ENCODE assay signal across 9 cellular contexts in genomic region chr14:23319746-23320583, GRCh38. TPM values are rescaled to one million over a fixed set of nuclear protein-coding genes. Genes with fewer than 3 reads are reported as not detected.
DNase-seq lines count a peak whose midpoint lies in the region; ATAC-seq, FAIRE-seq and TF ChIP-seq lines count a peak whose summit lies in the region.
"Had no signal": no experiment of that assay in that cellular context is flagged by ENCODE, and none has a peak within 500 bp of the region (broad histone marks: within the 10 kb centered on the region; RNA-seq: fewer than 3 reads in every experiment).

No MANE protein-coding gene starts in this region.

- peak overlapping the region; percentile 93 for H3K4me2 ChIP-seq in HepG2 (ENCODE audit: low read depth, low read length)

- TF ChIP-seq CTCF in HepG2 (CRISPR knock-in tag; IDR thresholded peaks at IDR 0.05) (no peak), thoracic aorta (IDR thresholded peaks at IDR 0.05) (no peak)

- H3K9me3 ChIP-seq in adipocyte (ENCODE audit: control insufficient read depth, low read length) (no peaks in the 10 kb centered on the region), HepG2 (ENCODE audit: low read length) (no peaks in the 10 kb centered on the region), thoracic aorta (no peaks in the 10 kb centered on the region)

- peaks cover 10% of the 10 kb centered on the region; the same call in 1 of the 2 replicates for H4K20me1 ChIP-seq in HepG2 (ENCODE audit: insufficient read depth, low read length)

- H3K27ac Mint-ChIP-seq in activated CD4-positive, alpha-beta T cell treated with anti-CD3 and anti-CD28 coated beads, Interleukin-2, amount 10 ng/mL, durations not matched to agents 7 days and 5 days, result peak overlapping the region; percentile 98

- CTCF ChIA-PET in activated CD4-positive, alpha-beta T cell treated with anti-CD3 and anti-CD28 coated beads, Interleukin-2, amount 10 ng/mL, durations not matched to agents 7 days and 5 days (lab: Charles Lee), result interaction anchor here (0.5 to 4.5 kb wide), 11 partner anchors 9 to 334 kb away, joined by 3 to 59 read pairs (median 4); partner anchors contain the start of genes BCL2L2, CDH24 and PPP1R3E
- CTCF ChIA-PET in HepG2 (lab: Yijun Ruan, JAX; ENCODE audit: low intra/inter-chr PET ratio, low total read pairs), result no interaction called here

- no peak for FAIRE-seq in HepG2 (lab: Jason Lieb, UNC)
- FAIRE-seq: D721Med had no signal

- no peak overlapping the region for H2AFZ ChIP-seq in HepG2 (ENCODE audit: low read length)

- 98% methylated on average over 17 of the region's 17 CpGs for WGBS in HepG2 (ENCODE audit: low lambda C conversion rate)

- POLR2A ChIA-PET in activated CD4-positive, alpha-beta T cell treated with anti-CD3 and anti-CD28 coated beads, Interleukin-2, amount 10 ng/mL, durations not matched to agents 7 days and 5 days (lab: Charles Lee), result interaction anchor here (0.6 to 1.3 kb wide), 4 partner anchors 9 to 499 kb away, joined by 3 to 8 read pairs (median 3); partner anchors contain the start of gene PPP1R3E
- POLR2A ChIA-PET in HepG2 (lab: Yijun Ruan, JAX), result interaction anchor here (0.8 to 13.2 kb wide), 36 partner anchors 10 to 988 kb away, joined by 3 to 1053 read pairs (median 13); partner anchors contain the start of genes ACIN1, AJUBA, AP1G2 and BCL2L2

- H3K4me3 ChIP-seq in adipocyte (ENCODE audit: low read length), result peak overlapping the region; percentile 66
- H3K4me3 ChIP-seq in HepG2 (replicated peaks in 1 of 3; ENCODE audit: insufficient read depth in 1 of 3, low read depth in 2 of 3, low read length in 3 of 3), result peak overlapping the region; percentile 22 to 70 (median 46)
- H3K4me3 ChIP-seq in thoracic aorta, result peak overlapping the region; percentile 69

- TF ChIP-seq RAD21 in HepG2 (CRISPR knock-in tag; IDR thresholded peaks at IDR 0.05), result no peak

- H3K36me3 ChIP-seq in adipocyte (ENCODE audit: control insufficient read depth, insufficient read depth, low read length, severe bottlenecking) (peaks cover 44% of the 10 kb centered on the region), HepG2 (replicated peaks in 1 of 2; ENCODE audit: control insufficient read depth in 1 of 2, insufficient read depth in 2 of 2, low read length in 2 of 2) (peaks cover 17 to 32% of the 10 kb centered on the region in 2 experiments), thoracic aorta (peaks cover 17% of the 10 kb centered on the region)

- H3K27me3 ChIP-seq in adipocyte (replicated peaks; ENCODE audit: control insufficient read depth, insufficient read depth, low read length), result no peaks in the 10 kb centered on the region
- H3K27me3 ChIP-seq in HepG2 (ENCODE audit: control insufficient read depth in 1 of 2, insufficient read depth in 2 of 2, low read length in 2 of 2), result peaks cover 0 to 6% of the 10 kb centered on the region in 2 experiments; a peak in 2 of 5 replicates
- H3K27me3 ChIP-seq in thoracic aorta (replicated peaks; ENCODE audit: insufficient read depth), result no peaks in the 10 kb centered on the region

- no peak for DNase-seq in activated CD4-positive, alpha-beta T cell treated with anti-CD3 and anti-CD28 coated beads, Interleukin-2, amount 10 ng/mL, durations not matched to agents 7 days and 5 days
- no peak for DNase-seq in activated CD4-positive, alpha-beta T cell treated with anti-CD3 and anti-CD28 coated beads for 4 hours
- DNase-seq in adipocyte (ENCODE audit: low read depth), result no peak
- DNase-seq in HepG2 (ENCODE audit: low spot score), result no peak
- no peak for DNase-seq in thoracic aorta (ENCODE audit: low spot score)
- no peak for DNase-seq in inferior parietal cortex (ENCODE audit: extremely low spot score)
- no peak for DNase-seq in NCI-H510A treated with DMSO at 0.1 percent for 48 hours (lab: John Stamatoyannopoulos, UW)

- ATAC-seq in HepG2 (no peak), thoracic aorta (ENCODE audit: insufficient number of reproducible peaks, low FRiP score, low read depth) (no peak), HG02884 (IDR thresholded peaks at IDR 0.05; ENCODE audit: unreplicated experiment) (no peak)

- H3K4me1 ChIP-seq in adipocyte (ENCODE audit: control insufficient read depth, insufficient read depth, low read length), result peaks cover 26% of the 10 kb centered on the region
- peaks cover 36% of the 10 kb centered on the region for H3K4me1 ChIP-seq in HepG2 (ENCODE audit: insufficient read depth, low read length)
- H3K4me1 ChIP-seq in thoracic aorta (ENCODE audit: control insufficient read depth in 1 of 2, low read depth in 2 of 2), result peaks cover 8 to 18% of the 10 kb centered on the region in 2 donors

- H3K9ac ChIP-seq in adipocyte (ENCODE audit: low read length), result peak overlapping the region; percentile 67
- peak overlapping the region; percentile 76 for H3K9ac ChIP-seq in HepG2 (ENCODE audit: insufficient read depth, low read depth, low read length)

- H3K4me3 Mint-ChIP-seq in activated CD4-positive, alpha-beta T cell treated with anti-CD3 and anti-CD28 coated beads, Interleukin-2, amount 10 ng/mL, durations not matched to agents 7 days and 5 days, result peak overlapping the region; percentile 82

- H3K36me3 Mint-ChIP-seq in activated CD4-positive, alpha-beta T cell treated with anti-CD3 and anti-CD28 coated beads, Interleukin-2, amount 10 ng/mL, durations not matched to agents 7 days and 5 days (ENCODE audit: low read depth), result peaks cover 29% of the 10 kb centered on the region

- H3K27me3 Mint-ChIP-seq in activated CD4-positive, alpha-beta T cell treated with anti-CD3 and anti-CD28 coated beads, Interleukin-2, amount 10 ng/mL, durations not matched to agents 7 days and 5 days, result no peaks in the 10 kb centered on the region

- peaks cover 4% of the 10 kb centered on the region for H3K9me3 Mint-ChIP-seq in activated CD4-positive, alpha-beta T cell treated with anti-CD3 and anti-CD28 coated beads, Interleukin-2, amount 10 ng/mL, durations not matched to agents 7 days and 5 days

- TF ChIP-seq EP300 in HepG2 (IDR thresholded peaks at IDR 0.05; ENCODE audit: low read depth in 2 of 2, low read length in 2 of 2) (no peak; a peak in 1 of 4 replicates), HepG2 (CRISPR knock-in tag; IDR thresholded peaks at IDR 0.05; ENCODE audit: borderline replicate concordance) (no peak)

- no peak for TF ChIP-seq POLR2A in HepG2 (IDR thresholded peaks at IDR 0.05; ENCODE audit: insufficient read depth in 1 of 2, low read depth in 2 of 2, low read length in 2 of 2)

- peaks cover 23% of the 10 kb centered on the region for H3K79me2 ChIP-seq in HepG2 (ENCODE audit: insufficient read depth, low read length)

- H3K4me1 Mint-ChIP-seq in activated CD4-positive, alpha-beta T cell treated with anti-CD3 and anti-CD28 coated beads, Interleukin-2, amount 10 ng/mL, durations not matched to agents 7 days and 5 days, result peaks cover 34% of the 10 kb centered on the region

- intact Hi-C loops in HepG2 (cut with micrococcal nuclease; ENCODE audit: unreplicated experiment), result no loop called here

- H3K27ac ChIP-seq in HepG2 (ENCODE audit: extremely low read length, insufficient read depth, low read length) (peak overlapping the region; percentile 89), thoracic aorta (peak overlapping the region; percentile 93 to 96)

- TSS peak; percentile 93 for BruUV-seq in HepG2 (replicated peaks; lab: Mats Ljungman, UMichigan)

- in situ Hi-C loops in HepG2 (cut with HindIII; ENCODE audit: extremely low pct_ligation_motif_present, low pct_unique_long_range_greater_than_20kb), result loop anchor here (5.0 to 25.0 kb wide), 2 partner anchors 237 to 817 kb away; partner anchors contain the start of genes EMC9, FITM1, PSME1 and PSME2

RNA-seq across cellular contexts. Expression of gene PABPN1, which starts 1.3 kb away (rescaled TPM):
- 100 to 1,000 TPM; 203 to 208 TPM for total RNA-seq in activated CD4-positive, alpha-beta T cell treated with anti-CD3 and anti-CD28 coated beads, Interleukin-2, amount 10 ng/mL, durations not matched to agents 7 days and 5 days
- total RNA-seq in HepG2 (2016; rRNA removed; fragmentation: Illumina TruSeq; extraction: Trizol) (173 and 233 TPM in 2 replicates), thoracic aorta (10 to 100 TPM; 44.8 to 54.9 TPM)
- total RNA-seq in HepG2 (2016; cell fraction: cytosol; rRNA removed; fragmentation: Illumina TruSeq; extraction: Trizol; ENCODE audit: low read depth), result 164 and 170 TPM in 2 replicates
- 151 and 261 TPM in 2 replicates for total RNA-seq in HepG2 (2016; cell fraction: insoluble cytoplasmic fraction; rRNA removed; fragmentation: Illumina TruSeq; extraction: Trizol)
- 240 and 258 TPM in 2 replicates for total RNA-seq in HepG2 (2016; cell fraction: membrane; rRNA removed; fragmentation: Illumina TruSeq; extraction: Trizol)
- total RNA-seq in HepG2 (2016; cell fraction: nucleus; rRNA removed; fragmentation: Illumina TruSeq; extraction: Trizol), result 233 and 257 TPM in 2 replicates
- polyA plus RNA-seq in HepG2 (2011; rRNA removed), result 524 and 560 TPM in 2 replicates
- 223 and 254 TPM in 2 replicates for polyA plus RNA-seq in HepG2 (2011; cell fraction: cytosol; rRNA removed)
- 1,653 and 1,890 TPM in 2 replicates for polyA plus RNA-seq in HepG2 (2011; cell fraction: nucleus; rRNA removed)
- 250 and 273 TPM in 2 replicates for polyA plus RNA-seq in HepG2 (2012)
- 203 and 217 TPM in 2 replicates for polyA plus RNA-seq in HepG2 (2016; cell fraction: cytosol; fragmentation: Illumina TruSeq; extraction: Trizol; ENCODE audit: low read depth)
- 267 and 292 TPM in 2 replicates for polyA plus RNA-seq in HepG2 (2016; cell fraction: insoluble cytoplasmic fraction; fragmentation: Illumina TruSeq; extraction: Trizol; ENCODE audit: low read depth)
- polyA plus RNA-seq in HepG2 (2016; cell fraction: membrane; fragmentation: Illumina TruSeq; extraction: Trizol; ENCODE audit: low read depth), result 282 and 307 TPM in 2 replicates
- polyA plus RNA-seq in HepG2 (2016; cell fraction: nucleus; fragmentation: Illumina TruSeq; extraction: Trizol; ENCODE audit: insufficient read depth, low read depth), result 742 and 751 TPM in 2 replicates
- 87.7 and 98.1 TPM in 2 replicates for polyA minus RNA-seq in HepG2 (2011; rRNA and poly(A)+ RNA removed; ENCODE audit: low replicate concordance)
- polyA minus RNA-seq in HepG2 (2011; cell fraction: cytosol; rRNA and poly(A)+ RNA removed), result 48.4 and 51.4 TPM in 2 replicates
- 305 and 331 TPM in 2 replicates for polyA minus RNA-seq in HepG2 (2011; cell fraction: nucleus; rRNA and poly(A)+ RNA removed)

RNA-seq across cellular contexts. Expression of gene BCL2L2, which starts 13.3 kb away (rescaled TPM):
- 1 to 10 TPM; 1.7 to 3.2 TPM for total RNA-seq in activated CD4-positive, alpha-beta T cell treated with anti-CD3 and anti-CD28 coated beads, Interleukin-2, amount 10 ng/mL, durations not matched to agents 7 days and 5 days
- total RNA-seq in HepG2 (2016; rRNA removed; fragmentation: Illumina TruSeq; extraction: Trizol), result 26.6 and 28.1 TPM in 2 replicates
- total RNA-seq in HepG2 (2016; cell fraction: cytosol; rRNA removed; fragmentation: Illumina TruSeq; extraction: Trizol; ENCODE audit: low read depth), result 5.8 and 7.1 TPM in 2 replicates
- total RNA-seq in HepG2 (2016; cell fraction: insoluble cytoplasmic fraction; rRNA removed; fragmentation: Illumina TruSeq; extraction: Trizol), result 23.5 and 29.8 TPM in 2 replicates
- total RNA-seq in HepG2 (2016; cell fraction: membrane; rRNA removed; fragmentation: Illumina TruSeq; extraction: Trizol), result 24.4 and 25.0 TPM in 2 replicates
- 38.0 and 39.0 TPM in 2 replicates for total RNA-seq in HepG2 (2016; cell fraction: nucleus; rRNA removed; fragmentation: Illumina TruSeq; extraction: Trizol)
- 49.8 and 58.5 TPM in 2 replicates for polyA plus RNA-seq in HepG2 (2011; rRNA removed)
- polyA plus RNA-seq in HepG2 (2011; cell fraction: cytosol; rRNA removed), result 47.5 and 52.5 TPM in 2 replicates
- 125 and 134 TPM in 2 replicates for polyA plus RNA-seq in HepG2 (2011; cell fraction: nucleus; rRNA removed)
- polyA plus RNA-seq in HepG2 (2012), result 58.4 and 61.4 TPM in 2 replicates
- polyA plus RNA-seq in HepG2 (2016; cell fraction: cytosol; fragmentation: Illumina TruSeq; extraction: Trizol; ENCODE audit: low read depth), result 5.0 and 5.6 TPM in 2 replicates
- 24.9 and 26.1 TPM in 2 replicates for polyA plus RNA-seq in HepG2 (2016; cell fraction: insoluble cytoplasmic fraction; fragmentation: Illumina TruSeq; extraction: Trizol; ENCODE audit: low read depth)
- polyA plus RNA-seq in HepG2 (2016; cell fraction: membrane; fragmentation: Illumina TruSeq; extraction: Trizol; ENCODE audit: low read depth), result 16.9 and 17.1 TPM in 2 replicates
- polyA plus RNA-seq in HepG2 (2016; cell fraction: nucleus; fragmentation: Illumina TruSeq; extraction: Trizol; ENCODE audit: insufficient read depth, low read depth), result 62.1 and 68.2 TPM in 2 replicates
- polyA minus RNA-seq in HepG2 (2011; rRNA and poly(A)+ RNA removed; ENCODE audit: low replicate concordance), result 14.9 and 41.6 TPM in 2 replicates
- 15.1 and 17.5 TPM in 2 replicates for polyA minus RNA-seq in HepG2 (2011; cell fraction: cytosol; rRNA and poly(A)+ RNA removed)
- 64.5 and 72.0 TPM in 2 replicates for polyA minus RNA-seq in HepG2 (2011; cell fraction: nucleus; rRNA and poly(A)+ RNA removed)
- 10 to 100 TPM; 50.6 to 74.4 TPM for total RNA-seq in thoracic aorta

RNA-seq across cellular contexts. Expression of gene PPP1R3E, which starts 17.3 kb away (rescaled TPM):
- 10 to 100 TPM; 38.6 to 49.2 TPM for total RNA-seq in activated CD4-positive, alpha-beta T cell treated with anti-CD3 and anti-CD28 coated beads, Interleukin-2, amount 10 ng/mL, durations not matched to agents 7 days and 5 days
- total RNA-seq in HepG2 (2016; rRNA removed; fragmentation: Illumina TruSeq; extraction: Trizol) (8.3 and 16.5 TPM in 2 replicates), thoracic aorta (1 to 10 TPM; 8.7 TPM)
- total RNA-seq in HepG2 (2016; cell fraction: cytosol; rRNA removed; fragmentation: Illumina TruSeq; extraction: Trizol; ENCODE audit: low read depth), result 2.5 and 3.0 TPM in 2 replicates
- 8.0 and 15.9 TPM in 2 replicates for total RNA-seq in HepG2 (2016; cell fraction: insoluble cytoplasmic fraction; rRNA removed; fragmentation: Illumina TruSeq; extraction: Trizol)
- total RNA-seq in HepG2 (2016; cell fraction: membrane; rRNA removed; fragmentation: Illumina TruSeq; extraction: Trizol), result 7.4 and 8.8 TPM in 2 replicates
- total RNA-seq in HepG2 (2016; cell fraction: nucleus; rRNA removed; fragmentation: Illumina TruSeq; extraction: Trizol), result 19.8 and 23.1 TPM in 2 replicates
- polyA plus RNA-seq in HepG2 (2011; rRNA removed), result 22.5 and 26.5 TPM in 2 replicates
- polyA plus RNA-seq in HepG2 (2011; cell fraction: cytosol; rRNA removed), result 7.4 and 8.8 TPM in 2 replicates
- polyA plus RNA-seq in HepG2 (2011; cell fraction: nucleus; rRNA removed), result 76.6 and 82.6 TPM in 2 replicates
- 17.5 and 26.4 TPM in 2 replicates for polyA plus RNA-seq in HepG2 (2012)
- polyA plus RNA-seq in HepG2 (2016; cell fraction: cytosol; fragmentation: Illumina TruSeq; extraction: Trizol; ENCODE audit: low read depth), result 3.7 and 5.1 TPM in 2 replicates
- 11.7 and 14.7 TPM in 2 replicates for polyA plus RNA-seq in HepG2 (2016; cell fraction: insoluble cytoplasmic fraction; fragmentation: Illumina TruSeq; extraction: Trizol; ENCODE audit: low read depth)
- polyA plus RNA-seq in HepG2 (2016; cell fraction: membrane; fragmentation: Illumina TruSeq; extraction: Trizol; ENCODE audit: low read depth), result 7.2 and 7.4 TPM in 2 replicates
- 47.6 and 61.8 TPM in 2 replicates for polyA plus RNA-seq in HepG2 (2016; cell fraction: nucleus; fragmentation: Illumina TruSeq; extraction: Trizol; ENCODE audit: insufficient read depth, low read depth)
- 10.2 and 19.7 TPM in 2 replicates for polyA minus RNA-seq in HepG2 (2011; rRNA and poly(A)+ RNA removed; ENCODE audit: low replicate concordance)
- 2.6 and 4.5 TPM in 2 replicates for polyA minus RNA-seq in HepG2 (2011; cell fraction: cytosol; rRNA and poly(A)+ RNA removed)
- 55.5 and 56.2 TPM in 2 replicates for polyA minus RNA-seq in HepG2 (2011; cell fraction: nucleus; rRNA and poly(A)+ RNA removed)

RNA-seq across cellular contexts. Expression of gene SLC22A17, which starts 32.7 kb away (rescaled TPM):
- total RNA-seq in activated CD4-positive, alpha-beta T cell treated with anti-CD3 and anti-CD28 coated beads, Interleukin-2, amount 10 ng/mL, durations not matched to agents 7 days and 5 days, result 1 to 10 TPM; 3.0 to 3.4 TPM
- 0.48 and 0.95 TPM in 2 replicates for total RNA-seq in HepG2 (2016; rRNA removed; fragmentation: Illumina TruSeq; extraction: Trizol)
- total RNA-seq in HepG2 (2016; cell fraction: cytosol; rRNA removed; fragmentation: Illumina TruSeq; extraction: Trizol; ENCODE audit: low read depth), result 0.30 TPM in 1 of 2 replicates, not detected in the other
- 0.21 and 0.91 TPM in 2 replicates for total RNA-seq in HepG2 (2016; cell fraction: insoluble cytoplasmic fraction; rRNA removed; fragmentation: Illumina TruSeq; extraction: Trizol)
- total RNA-seq in HepG2 (2016; cell fraction: membrane; rRNA removed; fragmentation: Illumina TruSeq; extraction: Trizol), result 0.12 and 0.31 TPM in 2 replicates
- total RNA-seq in HepG2 (2016; cell fraction: nucleus; rRNA removed; fragmentation: Illumina TruSeq; extraction: Trizol), result 1.2 TPM in 2 replicates
- polyA plus RNA-seq in HepG2 (2011; rRNA removed), result 1.1 and 1.8 TPM in 2 replicates
- 0.69 and 0.98 TPM in 2 replicates for polyA plus RNA-seq in HepG2 (2011; cell fraction: cytosol; rRNA removed)
- polyA plus RNA-seq in HepG2 (2011; cell fraction: nucleus; rRNA removed), result 9.4 and 11.6 TPM in 2 replicates
- 1.7 and 2.3 TPM in 2 replicates for polyA plus RNA-seq in HepG2 (2012)
- 0.12 and 0.14 TPM in 2 replicates for polyA plus RNA-seq in HepG2 (2016; cell fraction: cytosol; fragmentation: Illumina TruSeq; extraction: Trizol; ENCODE audit: low read depth)
- polyA plus RNA-seq in HepG2 (2016; cell fraction: insoluble cytoplasmic fraction; fragmentation: Illumina TruSeq; extraction: Trizol; ENCODE audit: low read depth), result 0.27 and 0.67 TPM in 2 replicates
- 0.16 and 0.19 TPM in 2 replicates for polyA plus RNA-seq in HepG2 (2016; cell fraction: membrane; fragmentation: Illumina TruSeq; extraction: Trizol; ENCODE audit: low read depth)
- 3.6 and 3.8 TPM in 2 replicates for polyA plus RNA-seq in HepG2 (2016; cell fraction: nucleus; fragmentation: Illumina TruSeq; extraction: Trizol; ENCODE audit: insufficient read depth, low read depth)
- polyA minus RNA-seq in HepG2 (2011; rRNA and poly(A)+ RNA removed; ENCODE audit: low replicate concordance), result 3.1 TPM in 1 of 2 replicates, not detected in the other
- 0.59 and 1.5 TPM in 2 replicates for polyA minus RNA-seq in HepG2 (2011; cell fraction: cytosol; rRNA and poly(A)+ RNA removed)
- 0.99 and 1.9 TPM in 2 replicates for polyA minus RNA-seq in HepG2 (2011; cell fraction: nucleus; rRNA and poly(A)+ RNA removed)
- 10 to 100 TPM; 55.1 to 72.3 TPM for total RNA-seq in thoracic aorta

RNA-seq across cellular contexts. Expression of gene HOMEZ, which starts 34.0 kb away (rescaled TPM):
- 10 to 100 TPM; 11.4 TPM for total RNA-seq in activated CD4-positive, alpha-beta T cell treated with anti-CD3 and anti-CD28 coated beads, Interleukin-2, amount 10 ng/mL, durations not matched to agents 7 days and 5 days
- total RNA-seq in HepG2 (2016; rRNA removed; fragmentation: Illumina TruSeq; extraction: Trizol), result 13.6 and 14.5 TPM in 2 replicates
- 11.3 and 13.1 TPM in 2 replicates for total RNA-seq in HepG2 (2016; cell fraction: cytosol; rRNA removed; fragmentation: Illumina TruSeq; extraction: Trizol; ENCODE audit: low read depth)
- 10.5 and 16.1 TPM in 2 replicates for total RNA-seq in HepG2 (2016; cell fraction: insoluble cytoplasmic fraction; rRNA removed; fragmentation: Illumina TruSeq; extraction: Trizol)
- total RNA-seq in HepG2 (2016; cell fraction: membrane; rRNA removed; fragmentation: Illumina TruSeq; extraction: Trizol), result 14.8 and 16.4 TPM in 2 replicates
- total RNA-seq in HepG2 (2016; cell fraction: nucleus; rRNA removed; fragmentation: Illumina TruSeq; extraction: Trizol), result 10.9 and 15.9 TPM in 2 replicates
- polyA plus RNA-seq in HepG2 (2011; rRNA removed), result 31.8 and 35.0 TPM in 2 replicates
- polyA plus RNA-seq in HepG2 (2011; cell fraction: cytosol; rRNA removed), result 26.7 and 26.8 TPM in 2 replicates
- polyA plus RNA-seq in HepG2 (2011; cell fraction: nucleus; rRNA removed), result 13.9 and 15.8 TPM in 2 replicates
- 11.3 and 15.2 TPM in 2 replicates for polyA plus RNA-seq in HepG2 (2012)
- polyA plus RNA-seq in HepG2 (2016; cell fraction: cytosol; fragmentation: Illumina TruSeq; extraction: Trizol; ENCODE audit: low read depth), result 29.8 and 33.7 TPM in 2 replicates
- polyA plus RNA-seq in HepG2 (2016; cell fraction: insoluble cytoplasmic fraction; fragmentation: Illumina TruSeq; extraction: Trizol; ENCODE audit: low read depth), result 16.7 and 23.2 TPM in 2 replicates
- polyA plus RNA-seq in HepG2 (2016; cell fraction: membrane; fragmentation: Illumina TruSeq; extraction: Trizol; ENCODE audit: low read depth), result 23.7 and 26.4 TPM in 2 replicates
- 20.7 and 24.1 TPM in 2 replicates for polyA plus RNA-seq in HepG2 (2016; cell fraction: nucleus; fragmentation: Illumina TruSeq; extraction: Trizol; ENCODE audit: insufficient read depth, low read depth)
- polyA minus RNA-seq in HepG2 (2011; rRNA and poly(A)+ RNA removed; ENCODE audit: low replicate concordance), result 56.0 and 72.1 TPM in 2 replicates
- 22.0 and 25.8 TPM in 2 replicates for polyA minus RNA-seq in HepG2 (2011; cell fraction: cytosol; rRNA and poly(A)+ RNA removed)
- 19.6 and 28.8 TPM in 2 replicates for polyA minus RNA-seq in HepG2 (2011; cell fraction: nucleus; rRNA and poly(A)+ RNA removed)
- total RNA-seq in thoracic aorta, result 1 to 10 TPM; 4.6 to 6.2 TPM
